1 cellular context compared by ENCODE assay signal in the genomic region with DNA sequence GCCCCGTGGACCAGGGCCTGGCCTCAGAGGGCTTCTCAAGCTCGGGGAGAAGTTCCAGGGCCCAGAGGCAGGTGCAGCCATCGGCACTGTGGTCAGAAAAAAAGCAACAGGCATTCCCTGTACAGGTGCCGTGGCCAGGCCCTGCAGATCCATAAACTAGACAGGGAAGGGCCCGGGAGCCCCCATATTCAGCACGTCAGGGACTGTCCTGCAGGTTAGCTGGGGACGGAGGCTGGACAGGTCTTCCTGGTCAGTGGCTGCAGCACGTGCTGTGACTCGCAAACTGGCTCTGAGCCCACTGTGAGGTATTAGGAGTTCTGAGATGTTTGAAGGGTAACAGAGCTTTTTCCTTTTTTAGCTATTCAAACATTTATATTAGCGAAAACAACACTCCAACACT.
TF ChIP-seq lines count a peak whose summit lies in the region.

No MANE protein-coding gene starts in this region.

TF ChIP-seq in IMR-90, 13 proteins besides CTCF, POLR2A, EP300 and RAD21:
- TF ChIP-seq CEBPB (IDR thresholded peaks at IDR 0.05; ENCODE audit: low read depth, low read length): no peak
- TF ChIP-seq BHLHE40 (IDR thresholded peaks at IDR 0.05; ENCODE audit: low read depth, low read length): peak; percentile 92
- no peak for TF ChIP-seq RCOR1 (IDR thresholded peaks at IDR 0.05; ENCODE audit: insufficient replicate concordance, low read length)
- TF ChIP-seq FOS (IDR thresholded peaks at IDR 0.05; ENCODE audit: low read depth, low read length): no peak
- TF ChIP-seq, protein P1, sequence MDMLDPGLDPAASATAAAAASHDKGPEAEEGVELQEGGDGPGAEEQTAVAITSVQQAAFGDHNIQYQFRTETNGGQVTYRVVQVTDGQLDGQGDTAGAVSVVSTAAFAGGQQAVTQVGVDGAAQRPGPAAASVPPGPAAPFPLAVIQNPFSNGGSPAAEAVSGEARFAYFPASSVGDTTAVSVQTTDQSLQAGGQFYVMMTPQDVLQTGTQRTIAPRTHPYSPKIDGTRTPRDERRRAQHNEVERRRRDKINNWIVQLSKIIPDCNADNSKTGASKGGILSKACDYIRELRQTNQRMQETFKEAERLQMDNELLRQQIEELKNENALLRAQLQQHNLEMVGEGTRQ (IDR thresholded peaks at IDR 0.05; ENCODE audit: low read depth, low read length): peak; percentile 46; the same call in 1 of the 2 replicates
- no peak for TF ChIP-seq MAZ (IDR thresholded peaks at IDR 0.05; ENCODE audit: borderline replicate concordance, low read depth, low read length)
